Comparison of ENCODE assay signal across 19 cellular contexts in genomic region chr2:233013027-233013461, GRCh38. TPM values are rescaled to one million over a fixed set of nuclear protein-coding genes. Genes with fewer than 3 reads are reported as not detected.
DNase-seq lines count a peak whose midpoint lies in the region; ATAC-seq, FAIRE-seq and TF ChIP-seq lines count a peak whose summit lies in the region.
"Had no signal": no experiment of that assay in that cellular context is flagged by ENCODE, and none has a peak within 500 bp of the region (broad histone marks: within the 10 kb centered on the region; RNA-seq: fewer than 3 reads in every experiment).

TSS of gene NGEF (minus strand) at chr2:233013256. CDS start at chr2:232974890, 38,366 bp downstream.

- no peak within 1 kb of the TSS for H3K9ac ChIP-seq in endothelial cell of umbilical vein (replicated peaks; ENCODE audit: extremely low read depth, insufficient read depth, low read length)
- H3K9ac ChIP-seq: GM23248 had no signal

- no peaks in the 10 kb centered on the region for H3K79me2 ChIP-seq in endothelial cell of umbilical vein (ENCODE audit: control insufficient read depth, insufficient read depth, low read length)

- H4K20me1 ChIP-seq in endothelial cell of umbilical vein (replicated peaks; ENCODE audit: control insufficient read depth, extremely low read depth, insufficient read depth, low read length) = no peaks in the 10 kb centered on the region

- dilution Hi-C loops in endothelial cell of umbilical vein (cut with MboI; ENCODE audit: extremely low pct_ligation_motif_present, low sequenced_read_pairs) = no loop called here

- no peaks in the 10 kb centered on the region for H3K9me1 ChIP-seq in endothelial cell of umbilical vein (replicated peaks; ENCODE audit: control insufficient read depth, extremely low read depth, insufficient read depth, low read length)

- TF ChIP-seq CTCF in endothelial cell of umbilical vein (IDR thresholded peaks at IDR 0.05; ENCODE audit: extremely low read depth in 1 of 2, insufficient read depth in 1 of 2, low read depth in 1 of 2, low read length in 2 of 2) (no peak), neural crest cell (conservative IDR thresholded peaks at IDR 0.05) (no peak), vagina (IDR thresholded peaks at IDR 0.05) (no peak)

- DNase-seq in Right ventricle myocardium superior (no peak), left cardiac atrium (no peak), endothelial cell of umbilical vein (ENCODE audit: low read depth, low spot score) (no peak), neural crest cell (ENCODE audit: low read depth, low spot score) (no peak), vagina (ENCODE audit: extremely low spot score in 2 of 2) (peak; percentile 79 to 95), NCI-H2029 (lab: John Stamatoyannopoulos, UW) (no peak)
- DNase-seq: activated CD8-positive, alpha-beta T cell treated with anti-CD3 and anti-CD28 coated beads, Interleukin-2, amount 10 ng/mL, durations not matched to agents 7 days and 5 days; CD8-positive, alpha-beta T cell; GM23248; left lung; natural killer cell; NCI-H1930; NCI-H748 treated with DMSO at 0.1 percent for 48 hours; right cardiac atrium; RPMI8226 had no signal

- H3K4me3 ChIP-seq in endothelial cell of umbilical vein (replicated peaks in 1 of 3; ENCODE audit: insufficient read depth in 1 of 3, low read depth in 1 of 3, low read length in 3 of 3) = no peak within 1 kb of the TSS
- H3K4me3 ChIP-seq in vagina = no peak within 1 kb of the TSS
- H3K4me3 ChIP-seq: GM23248, left lung had no signal

- H3K27ac Mint-ChIP-seq in neural crest cell (ENCODE audit: unreplicated experiment) = peak within 1 kb of the TSS; percentile 59
- H3K27ac Mint-ChIP-seq: activated CD8-positive, alpha-beta T cell treated with anti-CD3 and anti-CD28 coated beads, Interleukin-2, amount 10 ng/mL, durations not matched to agents 7 days and 5 days; CD8-positive, alpha-beta T cell; natural killer cell had no signal

- no TSS peak for BruUV-seq in endothelial cell of umbilical vein (replicated peaks; lab: Mats Ljungman, UMichigan)

- POLR2A ChIA-PET in endothelial cell of umbilical vein (lab: Charles Lee) = no interaction called here

- intact Hi-C loops in Right ventricle myocardium superior (cut with DNase I) (no loop called here), left cardiac atrium (cut with DNase I) (no loop called here), endothelial cell of umbilical vein (cut with micrococcal nuclease) (no loop called here), vagina (cut with DNase I) (no loop called here)

- H3K4me1 ChIP-seq in endothelial cell of umbilical vein (ENCODE audit: control insufficient read depth, extremely low read depth, insufficient read depth, low read length) (no peaks in the 10 kb centered on the region), vagina (no peaks in the 10 kb centered on the region)
- H3K4me1 ChIP-seq: left lung had no signal

- H3K36me3 ChIP-seq in endothelial cell of umbilical vein (ENCODE audit: control insufficient read depth in 2 of 2, extremely low read depth in 1 of 2, insufficient read depth in 2 of 2, low read length in 2 of 2) (no peaks in the 10 kb centered on the region), vagina (no peaks in the 10 kb centered on the region)
- H3K36me3 ChIP-seq: left lung had no signal

- CTCF ChIA-PET in endothelial cell of umbilical vein (lab: Charles Lee) = interaction anchor here (1.6 kb wide), 1 partner anchor 16 kb away, joined by 7 read pairs; no protein-coding TSS in a partner anchor

- H3K4me1 Mint-ChIP-seq in neural crest cell = no peaks in the 10 kb centered on the region
- H3K4me1 Mint-ChIP-seq: natural killer cell had no signal

- ATAC-seq in Right ventricle myocardium superior (ENCODE audit: poor library complexity) (peak; percentile 25), left cardiac atrium (no peak), HG03139 (IDR thresholded peaks at IDR 0.05; ENCODE audit: unreplicated experiment) (no peak), GM18861 (IDR thresholded peaks at IDR 0.05; ENCODE audit: unreplicated experiment) (no peak)
- ATAC-seq: activated CD8-positive, alpha-beta T cell treated with anti-CD3 and anti-CD28 coated beads, Interleukin-2, amount 10 ng/mL, durations not matched to agents 7 days and 5 days; CD8-positive, alpha-beta T cell; natural killer cell had no signal

- H3K36me3 Mint-ChIP-seq in neural crest cell (ENCODE audit: low read depth) = no peaks in the 10 kb centered on the region
- H3K36me3 Mint-ChIP-seq: CD8-positive, alpha-beta T cell; natural killer cell had no signal

- no peak for FAIRE-seq in endothelial cell of umbilical vein (lab: Jason Lieb, UNC)
- FAIRE-seq: A204.1 had no signal

- peaks cover 7% of the 10 kb centered on the region for H3K9me3 Mint-ChIP-seq in neural crest cell

- H3K27ac ChIP-seq in endothelial cell of umbilical vein (ENCODE audit: insufficient read depth, low read depth, low read length) = no peak within 1 kb of the TSS
- no peak within 1 kb of the TSS for H3K27ac ChIP-seq in vagina
- H3K27ac ChIP-seq: GM23248, left lung, VCaP had no signal

- peak within 1 kb of the TSS; percentile 4 for H2AFZ ChIP-seq in endothelial cell of umbilical vein (ENCODE audit: low read depth, low read length)
- H2AFZ ChIP-seq: GM23248 had no signal

- no peak for TF ChIP-seq POLR2A in endothelial cell of umbilical vein (IDR thresholded peaks at IDR 0.05; ENCODE audit: low read depth, low read length)
- TF ChIP-seq POLR2A in vagina (IDR thresholded peaks at IDR 0.05) = no peak

- no peak within 1 kb of the TSS for H3K4me2 ChIP-seq in endothelial cell of umbilical vein (ENCODE audit: insufficient read depth, low read length)

- H3K27me3 ChIP-seq in endothelial cell of umbilical vein (ENCODE audit: control insufficient read depth in 2 of 2, insufficient read depth in 2 of 2, low read length in 2 of 2) (peaks cover 0 to 3% of the 10 kb centered on the region in 2 experiments), vagina (no peaks in the 10 kb centered on the region)
- H3K27me3 ChIP-seq: left lung had no signal

- no peaks in the 10 kb centered on the region for H3K9me3 ChIP-seq in endothelial cell of umbilical vein (replicated peaks; ENCODE audit: control insufficient read depth, insufficient read depth, low read length)
- no peaks in the 10 kb centered on the region for H3K9me3 ChIP-seq in vagina
- H3K9me3 ChIP-seq: left lung had no signal

- H3K4me3 Mint-ChIP-seq in neural crest cell = no peak within 1 kb of the TSS
- H3K4me3 Mint-ChIP-seq: activated CD8-positive, alpha-beta T cell treated with anti-CD3 and anti-CD28 coated beads, Interleukin-2, amount 10 ng/mL, durations not matched to agents 7 days and 5 days; CD8-positive, alpha-beta T cell; natural killer cell had no signal

- no peaks in the 10 kb centered on the region for H3K27me3 Mint-ChIP-seq in neural crest cell (ENCODE audit: low read depth)

TF ChIP-seq in endothelial cell of umbilical vein, 7 proteins besides CTCF, POLR2A, EP300 and RAD21:
- TF ChIP-seq JUN (IDR thresholded peaks at IDR 0.05; ENCODE audit: borderline replicate concordance, insufficient read depth, insufficient read length, low read depth) (no peak), EZH2 (IDR thresholded peaks at IDR 0.05; ENCODE audit: borderline replicate concordance, low read depth, low read length, severe bottlenecking) (no peak), MYC (IDR thresholded peaks at IDR 0.05; ENCODE audit: low read depth, low read length) (no peak), FOS (IDR thresholded peaks at IDR 0.05; ENCODE audit: borderline replicate concordance, insufficient read depth, low read length) (no peak), GATA2 (IDR thresholded peaks at IDR 0.05; ENCODE audit: insufficient read depth, insufficient read length, low read depth, low read length) (no peak), POLR2AphosphoS5 (IDR thresholded peaks at IDR 0.05; ENCODE audit: insufficient read depth, low read depth, low read length) (no peak), MAX (IDR thresholded peaks at IDR 0.05; ENCODE audit: insufficient read depth, insufficient read length) (no peak)
TF ChIP-seq in endothelial cell of umbilical vein: peak in this region for 0.

RNA-seq across cellular contexts. Expression of gene NGEF, which starts in this region (rescaled TPM):
- total RNA-seq in Right ventricle myocardium superior = not detected
- total RNA-seq in left cardiac atrium = 1 to 10 TPM; 1.6 TPM
- 0.18 and 0.22 TPM in 2 replicates for total RNA-seq in endothelial cell of umbilical vein
- 0.13 and 0.41 TPM in 2 replicates for polyA plus RNA-seq in endothelial cell of umbilical vein
- 0.28 and 0.40 TPM in 2 replicates for polyA plus RNA-seq in endothelial cell of umbilical vein (2011; cell fraction: cytosol; rRNA removed)
- 0.32 and 0.59 TPM in 2 replicates for polyA plus RNA-seq in endothelial cell of umbilical vein (2011; cell fraction: nucleus; rRNA removed)
- polyA plus RNA-seq in endothelial cell of umbilical vein (2012) = not detected in 2 replicates
- 0.79 and 1.6 TPM in 2 replicates for polyA minus RNA-seq in endothelial cell of umbilical vein
- not detected for polyA minus RNA-seq in endothelial cell of umbilical vein (2011; cell fraction: cytosol; rRNA and poly(A)+ RNA removed)
- polyA minus RNA-seq in endothelial cell of umbilical vein (2011; cell fraction: nucleus; rRNA and poly(A)+ RNA removed) = not detected in 2 replicates
- 0.96 and 1.5 TPM in 2 replicates for total RNA-seq in neural crest cell
- total RNA-seq in vagina = 4.9 TPM
- total RNA-seq: activated CD8-positive, alpha-beta T cell treated with anti-CD3 and anti-CD28 coated beads, Interleukin-2, amount 10 ng/mL, durations not matched to agents 7 days and 5 days; CD8-positive, alpha-beta T cell; natural killer cell had no signal
- polyA plus RNA-seq: GM23248 had no signal

Comparison
In these comparisons a context has a peak if more than half of its experiments do, and no peak if none do; other contexts are left out.
1. Peak in ATAC-seq in Right ventricle myocardium superior; RNA of the gene not detected or under 1 TPM.
2. DNase-seq: peak in vagina (2 of 2); none in Right ventricle myocardium superior (single experiment), left cardiac atrium (single experiment), endothelial cell of umbilical vein (single experiment), neural crest cell (single experiment) and NCI-H2029 (single experiment).